In genomic region chr11:45180158-45180887, GRCh38 we compare ENCODE assay signal across 8 cellular contexts. TPM values are rescaled to one million over a fixed set of nuclear protein-coding genes. Genes with fewer than 3 reads are reported as not detected.
A peak's percentile ranks its signal among the peaks of the same experiment; 100 is the strongest.
DNase-seq lines count a peak whose midpoint lies in the region; ATAC-seq, FAIRE-seq and TF ChIP-seq lines count a peak whose summit lies in the region.

No MANE protein-coding gene starts in this region.

- in situ Hi-C loops in transverse colon (cut with MboI; ENCODE audit: low pct_ligation_motif_present in 1 of 4, low pct_unique_long_range_greater_than_20kb in 1 of 4, low sequenced_read_pairs in 3 of 4) = no loop called here

- H3K36me3 ChIP-seq in BE2C = no peaks in the 10 kb centered on the region
- no peaks in the 10 kb centered on the region for H3K36me3 ChIP-seq in ectodermal cell (ENCODE audit: control insufficient read depth, insufficient read depth, low read length)
- H3K36me3 ChIP-seq in transverse colon = no peaks in the 10 kb centered on the region

- peak overlapping the region; percentile 44 for H3K4me3 ChIP-seq in BE2C (ENCODE audit: low read depth, low read length)
- H3K4me3 ChIP-seq in ectodermal cell (ENCODE audit: insufficient read depth, low read depth, low read length) = peak overlapping the region; percentile 44
- H3K4me3 ChIP-seq in transverse colon = peak overlapping the region; percentile 39 to 72 (median 64)

- TF ChIP-seq CTCF in BE2C (IDR thresholded peaks at IDR 0.05; ENCODE audit: low read depth, low read length) (peak; percentile 28; the same call in 1 of the 2 replicates), GM20000 (IDR thresholded peaks at IDR 0.05; ENCODE audit: extremely low read depth, missing control alignments) (no peak), transverse colon (IDR thresholded peaks at IDR 0.05) (peak; percentile 49 to 72 (median 56))

- TF ChIP-seq POLR2A in transverse colon (IDR thresholded peaks at IDR 0.05) = peak; percentile 38

- H3K9me3 ChIP-seq in BE2C = no peaks in the 10 kb centered on the region
- no peaks in the 10 kb centered on the region for H3K9me3 ChIP-seq in ectodermal cell (ENCODE audit: control insufficient read depth, low read length)
- no peaks in the 10 kb centered on the region for H3K9me3 ChIP-seq in transverse colon

- FAIRE-seq in RCC 7860 (lab: Jason Lieb, UNC) = no peak

- ATAC-seq in GM19455 (IDR thresholded peaks at IDR 0.05; ENCODE audit: unreplicated experiment) = no peak

- 1% methylated on average over 84 of the region's 84 CpGs for WGBS in ectodermal cell, 2 experiments
- WGBS in transverse colon (ENCODE audit: low coverage in 1 of 2), 2 donors = 0% methylated on average over 8 of the region's 84 CpGs; no CpG with 5 or more reads in 1 of the 2 donors

- no peaks in the 10 kb centered on the region; the same call in 1 of the 2 replicates for H3K4me1 ChIP-seq in BE2C
- H3K4me1 ChIP-seq in ectodermal cell (ENCODE audit: control insufficient read depth, insufficient read depth, low read length) = peaks cover 7% of the 10 kb centered on the region
- H3K4me1 ChIP-seq in transverse colon = peaks cover 3 to 21% (median 15%) of the 10 kb centered on the region in 4 donors

- H3K27me3 ChIP-seq in BE2C (no peaks in the 10 kb centered on the region), ectodermal cell (ENCODE audit: control insufficient read depth, insufficient read depth, low read length, poor library complexity, severe bottlenecking) (no peaks in the 10 kb centered on the region), transverse colon (no peaks in the 10 kb centered on the region)

- H3K27ac ChIP-seq in ectodermal cell (ENCODE audit: insufficient read depth, low read depth, low read length, poor library complexity, severe bottlenecking) (no peak overlapping the region), transverse colon (peak overlapping the region; percentile 86 to 93 (median 90))

- DNase-seq in BE2C = peak; percentile 63
- peak; percentile 45 for DNase-seq in GM20000 (ENCODE audit: low spot score)
- peak; percentile 47 for DNase-seq in RCC 7860 (ENCODE audit: low spot score)
- DNase-seq in lung microvascular endothelial cell (ENCODE audit: low read depth in 2 of 2) = peak; percentile 13 to 57
- DNase-seq in transverse colon = peak; percentile 73
- no peak for DNase-seq in activated gamma-delta T cell (lab: John Stamatoyannopoulos, UW)

- no peak for TF ChIP-seq EP300 in transverse colon (IDR thresholded peaks at IDR 0.05; ENCODE audit: low read depth)

- intact Hi-C loops in transverse colon (cut with DNase I; ENCODE audit: low total_unique reads) = loop anchor here (1.0 kb wide), 1 partner anchor 34 kb away; the partner anchor contains the start of gene PRDM11

RNA-seq across cellular contexts. Expression of gene PRDM11, which starts 33.9 kb away (rescaled TPM):
- 5.9 TPM for polyA plus RNA-seq in BE2C (2012; ENCODE audit: insufficient read depth, insufficient read length, low read depth)
- polyA plus RNA-seq in ectodermal cell (2013, experiment 1 of 4) = 4.4 TPM
- polyA plus RNA-seq in ectodermal cell (2013, experiment 2 of 4) = 8.8 TPM
- polyA plus RNA-seq in ectodermal cell (2013, experiment 3 of 4) = 5.4 TPM
- polyA plus RNA-seq in ectodermal cell (2013, experiment 4 of 4) = 5.3 TPM
- total RNA-seq in lung microvascular endothelial cell (4.4 and 7.9 TPM in 2 replicates), transverse colon (10 to 100 TPM in 1 of 4 donors, 1 to 10 TPM in 3; 5.0 to 11.2 (median 7.9) TPM)
